10 cellular contexts compared by ENCODE assay signal in the genomic region with DNA sequence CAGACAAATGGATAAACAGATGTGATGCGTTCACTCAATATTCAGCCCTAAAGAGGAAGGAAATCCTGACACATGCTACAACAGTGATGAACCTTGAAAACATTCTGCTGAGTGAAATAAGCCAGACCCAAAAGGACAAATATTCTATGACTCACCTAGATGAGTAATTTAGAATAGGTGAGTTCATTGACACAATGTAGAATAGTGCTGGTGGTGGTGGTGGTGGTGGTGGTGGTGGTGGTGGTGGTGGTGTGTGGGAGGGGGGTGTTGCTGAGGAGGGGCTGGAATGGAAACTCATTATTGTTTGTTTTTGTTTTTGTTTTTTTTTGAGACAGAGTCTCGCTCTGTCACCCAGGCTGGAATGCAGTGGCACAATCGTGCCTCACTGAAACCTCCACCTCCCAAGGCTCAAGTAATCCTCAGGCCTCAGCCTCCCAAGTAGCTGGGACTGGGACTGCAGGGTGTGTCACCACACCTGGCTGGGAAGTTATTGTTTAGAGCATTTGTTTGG. TPM values are rescaled to one million over a fixed set of nuclear protein-coding genes. Genes with fewer than 3 reads are reported as not detected.
A peak's percentile ranks its signal among the peaks of the same experiment; 100 is the strongest.
DNase-seq lines count a peak whose midpoint lies in the region; ATAC-seq and TF ChIP-seq lines count a peak whose summit lies in the region.
"Had no signal": no experiment of that assay in that cellular context is flagged by ENCODE, and none has a peak within 500 bp of the region (broad histone marks: within the 10 kb centered on the region; RNA-seq: fewer than 3 reads in every experiment).

No MANE protein-coding gene starts in this region.

- peak overlapping the region in 7 of 8 donors; percentile 11 to 44 (median 39) for H3K27ac Mint-ChIP-seq in CD8-positive, alpha-beta memory T cell

- H3K27ac ChIP-seq in CD8-positive, alpha-beta memory T cell (ENCODE audit: low read depth, low read length), result no peak overlapping the region
- no peak overlapping the region for H3K27ac ChIP-seq in osteoblast (ENCODE audit: low read depth, low read length)
- no peak overlapping the region for H3K27ac ChIP-seq in esophagus muscularis mucosa (replicated peaks in 1 of 4)
- H3K27ac ChIP-seq: cardiac muscle cell had no signal

- TF ChIP-seq POLR2A in esophagus muscularis mucosa (IDR thresholded peaks at IDR 0.05; ENCODE audit: low read depth), result no peak

- H3K4me2 ChIP-seq in osteoblast (ENCODE audit: insufficient read depth, low read length), result peak overlapping the region; percentile 36

- intact Hi-C loops in esophagus muscularis mucosa (cut with DNase I), result no loop called here

- H3K79me2 ChIP-seq in osteoblast (ENCODE audit: insufficient read depth, low read length), result no peaks in the 10 kb centered on the region

- TF ChIP-seq CTCF in osteoblast (IDR thresholded peaks at IDR 0.05; ENCODE audit: extremely low read depth, low read depth, low read length) (no peak), esophagus muscularis mucosa (IDR thresholded peaks at IDR 0.05) (no peak)

- H3K4me1 Mint-ChIP-seq in CD8-positive, alpha-beta memory T cell, result peaks cover 17 to 26% (median 18%) of the 10 kb centered on the region in 3 donors

- H3K27me3 ChIP-seq in CD8-positive, alpha-beta memory T cell (ENCODE audit: insufficient read depth, low read length, poor library complexity, severe bottlenecking), result no peaks in the 10 kb centered on the region
- H3K27me3 ChIP-seq in osteoblast (ENCODE audit: insufficient read depth, low read length), result no peaks in the 10 kb centered on the region
- no peaks in the 10 kb centered on the region for H3K27me3 ChIP-seq in esophagus muscularis mucosa
- H3K27me3 ChIP-seq: cardiac muscle cell had no signal

- H4K20me1 ChIP-seq in osteoblast (ENCODE audit: insufficient read depth, low read length), result no peaks in the 10 kb centered on the region

- H3K36me3 Mint-ChIP-seq in CD8-positive, alpha-beta memory T cell, result peaks cover 0 to 1% (median 0%) of the 10 kb centered on the region in 3 donors

- POLR2A ChIA-PET in CD8-positive, alpha-beta memory T cell (lab: Charles Lee), result no interaction called here

- no peak for ATAC-seq in HG03378 (IDR thresholded peaks at IDR 0.05; ENCODE audit: unreplicated experiment)
- ATAC-seq in HG03342 (IDR thresholded peaks at IDR 0.05; ENCODE audit: unreplicated experiment), result no peak

- DNase-seq in CD8-positive, alpha-beta memory T cell, result no peak
- DNase-seq in RKO (ENCODE audit: low spot score) (peak; percentile 96), amniotic epithelial cell (ENCODE audit: low read depth) (peak; percentile 75), osteoblast (ENCODE audit: insufficient read length, low spot score, missing footprints) (no peak), esophagus muscularis mucosa (ENCODE audit: extremely low spot score) (no peak), iPS-NIHi11 (ENCODE audit: low spot score) (no peak)
- DNase-seq: DMS153 had no signal

- CTCF ChIA-PET in CD8-positive, alpha-beta memory T cell (lab: Charles Lee), result interaction anchor here (1.3 kb wide), 1 partner anchor 163 kb away, joined by 3 read pairs; no protein-coding TSS in a partner anchor

- no peak overlapping the region for H3K4me3 ChIP-seq in CD8-positive, alpha-beta memory T cell (ENCODE audit: low read length)
- H3K4me3 ChIP-seq in osteoblast (ENCODE audit: insufficient read depth, low read length), result no peak overlapping the region
- H3K4me3 ChIP-seq in esophagus muscularis mucosa, result no peak overlapping the region
- H3K4me3 ChIP-seq: cardiac muscle cell had no signal

- WGBS in esophagus muscularis mucosa, result 73% methylated on average over 3 of the region's 3 CpGs

- no peaks in the 10 kb centered on the region for H3K27me3 Mint-ChIP-seq in CD8-positive, alpha-beta memory T cell

- H2AFZ ChIP-seq in osteoblast (ENCODE audit: low read length), result no peak overlapping the region

- H3K9me3 ChIP-seq in CD8-positive, alpha-beta memory T cell (ENCODE audit: low read length), result no peaks in the 10 kb centered on the region
- no peaks in the 10 kb centered on the region for H3K9me3 ChIP-seq in osteoblast (ENCODE audit: low read depth, low read length)
- no peaks in the 10 kb centered on the region for H3K9me3 ChIP-seq in esophagus muscularis mucosa

- peak overlapping the region in 3 of 7 donors; percentile 11 to 20 (median 14) for H3K4me3 Mint-ChIP-seq in CD8-positive, alpha-beta memory T cell

- no peak for TF ChIP-seq EP300 in esophagus muscularis mucosa (IDR thresholded peaks at IDR 0.05)

- H3K9me3 Mint-ChIP-seq in CD8-positive, alpha-beta memory T cell, result no peaks in the 10 kb centered on the region

- peaks cover 8% of the 10 kb centered on the region for H3K4me1 ChIP-seq in CD8-positive, alpha-beta memory T cell (ENCODE audit: insufficient read depth, low read length)
- no peaks in the 10 kb centered on the region for H3K4me1 ChIP-seq in osteoblast (ENCODE audit: insufficient read depth, low read length)
- peaks cover 0 to 14% (median 0%) of the 10 kb centered on the region in 4 donors for H3K4me1 ChIP-seq in esophagus muscularis mucosa

- no peaks in the 10 kb centered on the region for H3K36me3 ChIP-seq in CD8-positive, alpha-beta memory T cell (ENCODE audit: insufficient read depth, low read length)
- H3K36me3 ChIP-seq in osteoblast (ENCODE audit: insufficient read depth, low read length) (no peaks in the 10 kb centered on the region), esophagus muscularis mucosa (no peaks in the 10 kb centered on the region)
- H3K36me3 ChIP-seq: cardiac muscle cell had no signal

RNA-seq across cellular contexts. Expression of a gene that starts 28.6 kb away (rescaled TPM):
- total RNA-seq in CD8-positive, alpha-beta memory T cell, result 10 to 100 TPM; 11.6 to 13.9 TPM
- 12.2 TPM for polyA plus RNA-seq in CD8-positive, alpha-beta memory T cell
- total RNA-seq in osteoblast (0.72 and 0.88 TPM in 2 replicates), esophagus muscularis mucosa (under 1 TPM in 1 of 4 donors, not detected in 3; 0.33 TPM)
- total RNA-seq: cardiac muscle cell had no signal

Comparison
In these comparisons a context has a peak if more than half of its experiments do, and no peak if none do; other contexts are left out.
1. DNase-seq: peak in RKO (single experiment) and amniotic epithelial cell (single experiment); none in CD8-positive, alpha-beta memory T cell (0 of 5), osteoblast (single experiment), esophagus muscularis mucosa (single experiment) and iPS-NIHi11 (single experiment).